Comparison of ENCODE assay signal across 22 cellular contexts in the genomic region with DNA sequence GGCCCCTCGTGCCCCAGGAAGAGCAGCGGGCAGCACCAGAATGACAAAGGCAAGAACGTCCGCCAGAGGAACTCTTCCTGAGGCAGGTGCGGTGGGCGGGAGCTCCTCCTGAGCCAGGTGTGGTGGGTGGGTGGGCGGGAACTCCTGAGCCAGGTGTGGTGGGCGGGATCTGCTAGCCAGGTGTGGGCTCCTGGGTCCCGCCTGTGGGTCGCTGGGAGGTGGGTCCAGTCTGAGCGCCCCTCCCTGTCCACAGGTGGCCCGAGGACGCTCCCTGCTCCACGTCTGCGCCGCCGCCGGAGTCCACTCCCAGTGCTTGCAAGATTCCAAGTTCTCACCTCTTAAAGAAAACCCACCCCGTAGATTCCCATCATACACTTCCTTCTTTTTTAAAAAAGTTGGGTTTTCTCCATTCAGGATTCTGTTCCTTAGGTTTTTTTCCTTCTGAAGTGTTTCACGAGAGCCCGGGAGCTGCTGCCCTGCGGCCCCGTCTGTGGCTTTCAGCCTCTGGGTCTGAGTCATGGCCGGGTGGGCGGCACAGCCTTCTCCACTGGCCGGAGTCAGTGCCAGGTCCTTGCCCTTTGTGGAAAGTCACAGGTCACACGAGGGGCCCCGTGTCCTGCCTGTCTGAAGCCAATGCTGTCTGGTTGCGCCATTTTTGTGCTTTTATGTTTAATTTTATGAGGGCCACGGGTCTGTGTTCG. TPM values are rescaled to one million over a fixed set of nuclear protein-coding genes. Genes with fewer than 3 reads are reported as not detected.
A peak's percentile ranks its signal among the peaks of the same experiment; 100 is the strongest.
DNase-seq lines count a peak whose midpoint lies in the region; ATAC-seq, FAIRE-seq and TF ChIP-seq lines count a peak whose summit lies in the region.
"Had no signal": no experiment of that assay in that cellular context is flagged by ENCODE, and none has a peak within 500 bp of the region (broad histone marks: within the 10 kb centered on the region; RNA-seq: fewer than 3 reads in every experiment).

No MANE protein-coding gene starts in this region.

- no peak for DNase-seq in Caco-2
- peak; percentile 86 for DNase-seq in M059J (ENCODE audit: low read depth)
- no peak for DNase-seq in GM12878 (ENCODE audit: low read depth, low spot score)
- peak; percentile 72 for DNase-seq in mesenchymal stem cell
- DNase-seq in NCI-H446 (lab: John Stamatoyannopoulos, UW) = no peak
- DNase-seq in activated CD8-positive, alpha-beta memory T cell treated with anti-CD3 and anti-CD28 coated beads, Interleukin-2, amount 10 ng/mL, durations not matched to agents 7 days and 5 days = no peak
- DNase-seq in inferior parietal cortex (ENCODE audit: extremely low spot score) = no peak
- DNase-seq: activated CD4-positive, alpha-beta T cell treated with anti-CD3 and anti-CD28 coated beads, Interleukin-2, amount 10 ng/mL, durations not matched to agents 7 days and 5 days; glutamatergic neuron; naive B cell; NCI-H2081; NCI-H526; Peyer's patch; thyroid gland had no signal

- H3K79me2 ChIP-seq in GM12878 (ENCODE audit: control insufficient read depth, insufficient read depth, low read length) = peaks cover 15% of the 10 kb centered on the region

- H3K4me2 ChIP-seq in GM12878 (ENCODE audit: control insufficient read depth, insufficient read depth) = no peak overlapping the region
- no peak overlapping the region for H3K4me2 ChIP-seq in mesenchymal stem cell (ENCODE audit: low read length, poor library complexity, severe bottlenecking)
- H3K4me2 ChIP-seq: BLaER1 had no signal

- H3K14ac ChIP-seq in mesenchymal stem cell (ENCODE audit: low read length in 2 of 2) = no peak overlapping the region

- H3K4ac ChIP-seq in mesenchymal stem cell (ENCODE audit: low read depth in 1 of 2, low read length in 2 of 2) = no peak overlapping the region

- peaks cover 59% of the 10 kb centered on the region for H3K36me3 Mint-ChIP-seq in Caco-2 (ENCODE audit: insufficient read depth, unreplicated experiment)
- no peaks in the 10 kb centered on the region for H3K36me3 Mint-ChIP-seq in activated CD8-positive, alpha-beta memory T cell treated with anti-CD3 and anti-CD28 coated beads, Interleukin-2, amount 10 ng/mL, durations not matched to agents 7 days and 5 days
- H3K36me3 Mint-ChIP-seq: naive B cell had no signal

- H4K8ac ChIP-seq in mesenchymal stem cell (ENCODE audit: low read length) = no peak overlapping the region

- H3K4me1 ChIP-seq in Caco-2 (no peaks in the 10 kb centered on the region), GM12878 (ENCODE audit: control insufficient read depth, insufficient read depth, low read length) (no peaks in the 10 kb centered on the region), mesenchymal stem cell (ENCODE audit: control insufficient read depth, insufficient read depth, low read depth, low read length) (peaks cover 71% of the 10 kb centered on the region)
- H3K4me1 ChIP-seq: ascending aorta, pancreas, thyroid gland had no signal

- intact Hi-C loops in Caco-2 (cut with micrococcal nuclease; ENCODE audit: unreplicated experiment) (no loop called here), GM12878 (cut with micrococcal nuclease; ENCODE audit: unreplicated experiment) (no loop called here)

- H3K4me3 ChIP-seq in Caco-2 (ENCODE audit: low read depth, low read length) (no peak overlapping the region), GM12878 (no peak overlapping the region), mesenchymal stem cell (ENCODE audit: insufficient read depth in 1 of 2, low read depth in 1 of 2, low read length in 2 of 2) (no peak overlapping the region)
- H3K4me3 ChIP-seq: ascending aorta, BLaER1, coronary artery, lung, pancreas, Peyer's patch, skin epidermis, thyroid gland had no signal

- no peak overlapping the region for H2BK12ac ChIP-seq in mesenchymal stem cell (ENCODE audit: low read length in 2 of 2)

- no peak overlapping the region for H3K18ac ChIP-seq in mesenchymal stem cell (ENCODE audit: low read depth in 1 of 2, low read length in 2 of 2)

- H3K4me3 Mint-ChIP-seq in Caco-2 (ENCODE audit: unreplicated experiment) = no peak overlapping the region
- H3K4me3 Mint-ChIP-seq in activated CD8-positive, alpha-beta memory T cell treated with anti-CD3 and anti-CD28 coated beads, Interleukin-2, amount 10 ng/mL, durations not matched to agents 7 days and 5 days = no peak overlapping the region
- H3K4me3 Mint-ChIP-seq: activated CD4-positive, alpha-beta T cell treated with anti-CD3 and anti-CD28 coated beads, Interleukin-2, amount 10 ng/mL, durations not matched to agents 7 days and 5 days; naive B cell had no signal

- CTCF ChIA-PET in Caco-2 (lab: Charles Lee) (interaction anchor here (0.6 kb wide), 1 partner anchor 22 kb away, joined by 3 read pairs; no protein-coding TSS in a partner anchor), GM12878 (lab: Yijun Ruan, JAX) (no interaction called here)
- CTCF ChIA-PET in activated CD8-positive, alpha-beta memory T cell treated with anti-CD3 and anti-CD28 coated beads, Interleukin-2, amount 10 ng/mL, durations not matched to agents 7 days and 5 days (lab: Charles Lee) = interaction anchor here (2.8 kb wide), 1 partner anchor 42 kb away, joined by 10 read pairs; no protein-coding TSS in a partner anchor

- ATAC-seq in GM12878 (no peak), HG02870 (IDR thresholded peaks at IDR 0.05; ENCODE audit: unreplicated experiment) (no peak)
- no peak for ATAC-seq in activated CD8-positive, alpha-beta memory T cell treated with anti-CD3 and anti-CD28 coated beads, Interleukin-2, amount 10 ng/mL, durations not matched to agents 7 days and 5 days
- ATAC-seq: pancreas had no signal

- TF ChIP-seq CTCF in Caco-2 (IDR thresholded peaks at IDR 0.05; ENCODE audit: insufficient read depth in 1 of 2, low read depth in 1 of 2, low read length in 1 of 2, severe bottlenecking in 1 of 2, unreplicated experiment in 1 of 2) (no peak), GM12878 (IDR thresholded peaks at IDR 0.05 in 2 of 3, conservative IDR thresholded peaks at IDR 0.05 in 1 of 3; ENCODE audit: control insufficient read depth in 2 of 3, extremely low read depth in 1 of 3, insufficient read depth in 1 of 3, low read depth in 3 of 3, low read length in 3 of 3) (no peak)

- in situ Hi-C loops in GM12878 (cut with MboI) = no loop called here

- no peaks in the 10 kb centered on the region for H4K20me1 ChIP-seq in GM12878 (ENCODE audit: control insufficient read depth, insufficient read depth)

- no peak overlapping the region for H4K91ac ChIP-seq in mesenchymal stem cell (ENCODE audit: low read length)

- no peak for FAIRE-seq in GM12878 (lab: Jason Lieb, UNC)
- FAIRE-seq: endothelial cell of umbilical vein, pancreas had no signal

- H3K27ac ChIP-seq in GM12878 (ENCODE audit: control insufficient read depth, insufficient read depth) (no peak overlapping the region), mesenchymal stem cell (ENCODE audit: low read length, poor library complexity, severe bottlenecking) (no peak overlapping the region)
- H3K27ac ChIP-seq: ascending aorta, BLaER1, coronary artery, pancreas, Peyer's patch, skin epidermis, thyroid gland had no signal

- H2AK5ac ChIP-seq in mesenchymal stem cell (ENCODE audit: low read length, severe bottlenecking) = no peak overlapping the region

- H2BK5ac ChIP-seq in mesenchymal stem cell (ENCODE audit: low read depth, low read length, poor library complexity, severe bottlenecking) = no peak overlapping the region

- H3K27me3 ChIP-seq in Caco-2 (replicated peaks; ENCODE audit: control insufficient read depth, insufficient read depth, low read length) (no peaks in the 10 kb centered on the region), GM12878 (replicated peaks in 1 of 2; ENCODE audit: control insufficient read depth in 2 of 2, insufficient read depth in 2 of 2, low read length in 1 of 2) (no peaks in the 10 kb centered on the region), mesenchymal stem cell (ENCODE audit: control insufficient read depth in 1 of 2, insufficient read depth in 1 of 2, low read length in 2 of 2) (no peaks in the 10 kb centered on the region)
- H3K27me3 ChIP-seq: ascending aorta, pancreas, Peyer's patch, thyroid gland had no signal

- WGBS in GM12878 (ENCODE audit: insufficient coverage, insufficient replicate concordance, low lambda C conversion rate, missing lambda C conversion rate) = 76% methylated on average over 31 of the region's 31 CpGs
- WGBS in mesenchymal stem cell = 83% methylated on average over 29 of the region's 31 CpGs

- H3K9ac ChIP-seq in GM12878 (ENCODE audit: control insufficient read depth, insufficient read depth, low read length) (no peak overlapping the region), mesenchymal stem cell (ENCODE audit: low read length) (no peak overlapping the region)
- H3K9ac ChIP-seq: BLaER1 had no signal

- SMC1A ChIA-PET in GM12878 (lab: Charles Lee; ENCODE audit: uncharacterized antibody, unreplicated experiment) = no interaction called here

- no peak for TF ChIP-seq EP300 in GM12878 (IDR thresholded peaks at IDR 0.05; ENCODE audit: borderline replicate concordance in 1 of 2, control insufficient read depth in 1 of 2, low read depth in 2 of 2, low read length in 2 of 2)

- no peaks in the 10 kb centered on the region for H3K9me3 ChIP-seq in Caco-2
- H3K9me3 ChIP-seq in GM12878 (replicated peaks; ENCODE audit: control insufficient read depth, insufficient read depth, low read length) = no peaks in the 10 kb centered on the region
- no peaks in the 10 kb centered on the region for H3K9me3 ChIP-seq in mesenchymal stem cell (ENCODE audit: control insufficient read depth, low read length)
- H3K9me3 ChIP-seq: ascending aorta, BLaER1, pancreas, Peyer's patch, thyroid gland had no signal

- H3K9me3 Mint-ChIP-seq in Caco-2 (ENCODE audit: unreplicated experiment) = no peaks in the 10 kb centered on the region
- no peaks in the 10 kb centered on the region for H3K9me3 Mint-ChIP-seq in activated CD8-positive, alpha-beta memory T cell treated with anti-CD3 and anti-CD28 coated beads, Interleukin-2, amount 10 ng/mL, durations not matched to agents 7 days and 5 days (ENCODE audit: low read depth)
- H3K9me3 Mint-ChIP-seq: activated CD4-positive, alpha-beta T cell treated with anti-CD3 and anti-CD28 coated beads, Interleukin-2, amount 10 ng/mL, durations not matched to agents 7 days and 5 days; naive B cell had no signal

- no peaks in the 10 kb centered on the region for H3K36me3 ChIP-seq in Caco-2 (ENCODE audit: control insufficient read depth, insufficient read depth, low read length)
- H3K36me3 ChIP-seq in GM12878 (ENCODE audit: control insufficient read depth in 2 of 2, insufficient read depth in 2 of 2, low read length in 1 of 2) = peaks cover 0 to 41% of the 10 kb centered on the region in 2 experiments; a peak in 3 of 4 replicates
- H3K36me3 ChIP-seq in mesenchymal stem cell (ENCODE audit: control insufficient read depth in 1 of 2, insufficient read depth in 2 of 2, low read depth in 1 of 2, low read length in 2 of 2) = peaks cover 28 to 70% of the 10 kb centered on the region in 2 experiments

- TF ChIP-seq RAD21 in GM12878 (IDR thresholded peaks at IDR 0.05; ENCODE audit: insufficient read depth, low read depth, low read length) = no peak

- H2BK120ac ChIP-seq in mesenchymal stem cell (ENCODE audit: low read depth, low read length) = no peak overlapping the region

- no peak for TF ChIP-seq POLR2A in GM12878 (IDR thresholded peaks at IDR 0.05; ENCODE audit: low read depth, low read length)

- no peak overlapping the region for H3K27ac Mint-ChIP-seq in Caco-2 (ENCODE audit: unreplicated experiment)
- no peak overlapping the region for H3K27ac Mint-ChIP-seq in activated CD8-positive, alpha-beta memory T cell treated with anti-CD3 and anti-CD28 coated beads, Interleukin-2, amount 10 ng/mL, durations not matched to agents 7 days and 5 days
- H3K27ac Mint-ChIP-seq: activated CD4-positive, alpha-beta T cell treated with anti-CD3 and anti-CD28 coated beads, Interleukin-2, amount 10 ng/mL, durations not matched to agents 7 days and 5 days had no signal

- H3K27me3 Mint-ChIP-seq in Caco-2 (ENCODE audit: insufficient read depth, unreplicated experiment) = no peaks in the 10 kb centered on the region
- peaks cover 3% of the 10 kb centered on the region for H3K27me3 Mint-ChIP-seq in activated CD8-positive, alpha-beta memory T cell treated with anti-CD3 and anti-CD28 coated beads, Interleukin-2, amount 10 ng/mL, durations not matched to agents 7 days and 5 days
- H3K27me3 Mint-ChIP-seq: activated CD4-positive, alpha-beta T cell treated with anti-CD3 and anti-CD28 coated beads, Interleukin-2, amount 10 ng/mL, durations not matched to agents 7 days and 5 days had no signal

- H3K23ac ChIP-seq in mesenchymal stem cell (ENCODE audit: low read length in 2 of 2) = no peak overlapping the region

- H2BK15ac ChIP-seq in mesenchymal stem cell (ENCODE audit: low read depth, poor library complexity, severe bottlenecking) = no peak overlapping the region

- H3K79me1 ChIP-seq in mesenchymal stem cell (replicated peaks; ENCODE audit: low read length, poor library complexity, severe bottlenecking) = peaks cover 19% of the 10 kb centered on the region

- RAD21 ChIA-PET in GM12878 (lab: Charles Lee; ENCODE audit: unreplicated experiment) = no interaction called here

- no peaks in the 10 kb centered on the region for H3K4me1 Mint-ChIP-seq in Caco-2 (ENCODE audit: low read depth, unreplicated experiment)
- no peaks in the 10 kb centered on the region for H3K4me1 Mint-ChIP-seq in activated CD8-positive, alpha-beta memory T cell treated with anti-CD3 and anti-CD28 coated beads, Interleukin-2, amount 10 ng/mL, durations not matched to agents 7 days and 5 days

- H2AFZ ChIP-seq in GM12878 (ENCODE audit: control insufficient read depth, low read depth, low read length) (no peak overlapping the region), mesenchymal stem cell (ENCODE audit: low read depth, low read length) (no peak overlapping the region)

- POLR2A ChIA-PET in Caco-2 (lab: Charles Lee) = no interaction called here
- POLR2A ChIA-PET in GM12878 (lab: Charles Lee) = no interaction called here

- BruUV-seq in Caco-2 (replicated peaks; lab: Mats Ljungman, UMichigan) = TSS peak; percentile 99
- BruUV-seq in GM12878 (replicated peaks; lab: Mats Ljungman, UMichigan) = TSS peak; percentile 94

RNA-seq across cellular contexts. Expression of gene HCN2, which starts 7.0 kb away (rescaled TPM):
- total RNA-seq in Caco-2 (2022) (2.7 and 3.9 TPM in 2 replicates), GM12878 (2014; rRNA removed) (0.11 TPM in 1 of 2 replicates, not detected in the other), GM12878 (2014; rRNA removed; fragmentation: Illumina TruSeq; extraction: Trizol) (0.04 TPM in 1 of 2 replicates, not detected in the other), GM12878 (2021) (0.45 and 0.54 TPM in 2 replicates)
- total RNA-seq in M059J (2014; rRNA removed; shearing (Covaris generic)) = 0.42 and 1.4 TPM in 2 replicates
- 0.12 TPM in 1 of 2 replicates, not detected in the other for total RNA-seq in GM12878 (2013; cell fraction: nucleolus; rRNA removed)
- polyA plus RNA-seq in GM12878 (2011; ENCODE audit: low read depth) = 0.17 TPM
- polyA plus RNA-seq in GM12878 (2011; rRNA removed) (0.05 TPM in 1 of 2 replicates, not detected in the other), GM12878 (2014; fragmentation: Illumina TruSeq; extraction: Trizol) (0.01 TPM in 1 of 2 replicates, not detected in the other), GM12878 (2014; fragmentation: Nextera tagmentation; extraction: Ambion mirVana) (not detected), GM12878 (2014; rRNA removed) (0.09 and 0.13 TPM in 2 replicates), GM12878 (2016; fragmentation: Nextera tagmentation; extraction: Ambion mirVana) (not detected)
- polyA plus RNA-seq in GM12878 (2011; cell fraction: cytosol; rRNA removed) = 0.03 and 0.10 TPM in 2 replicates
- 0.34 and 0.51 TPM in 2 replicates for polyA plus RNA-seq in GM12878 (2011; cell fraction: nucleus; rRNA removed)
- polyA plus RNA-seq in GM12878 (2012) = 0.41 and 0.77 TPM in 2 replicates
- not detected in 2 replicates for polyA minus RNA-seq in GM12878 (2011; rRNA and poly(A)+ RNA removed)
- polyA minus RNA-seq in GM12878 (2011; cell fraction: cytosol; rRNA and poly(A)+ RNA removed) = not detected in 2 replicates
- 0.12 TPM in 1 of 2 replicates, not detected in the other for polyA minus RNA-seq in GM12878 (2011; cell fraction: nucleus; rRNA and poly(A)+ RNA removed)
- 2.0 TPM for polyA plus RNA-seq in mesenchymal stem cell (2013, experiment 1 of 2)
- 2.1 TPM for polyA plus RNA-seq in mesenchymal stem cell (2013, experiment 2 of 2)
- total RNA-seq in activated CD8-positive, alpha-beta memory T cell treated with anti-CD3 and anti-CD28 coated beads, Interleukin-2, amount 10 ng/mL, durations not matched to agents 7 days and 5 days = under 1 TPM; 0.67 to 0.75 TPM
- total RNA-seq: ascending aorta, Peyer's patch, thyroid gland had no signal

RNA-seq across cellular contexts. Expression of gene BSG, which starts 10.3 kb away (rescaled TPM):
- total RNA-seq in Caco-2 (2022) = 618 and 656 TPM in 2 replicates
- total RNA-seq in M059J (2014; rRNA removed; shearing (Covaris generic)) = 961 and 1,106 TPM in 2 replicates
- 235 and 258 TPM in 2 replicates for total RNA-seq in GM12878 (2013; cell fraction: nucleolus; rRNA removed)
- 209 and 247 TPM in 2 replicates for total RNA-seq in GM12878 (2014; rRNA removed)
- 53.5 and 64.8 TPM in 2 replicates for total RNA-seq in GM12878 (2014; rRNA removed; fragmentation: Illumina TruSeq; extraction: Trizol)
- total RNA-seq in GM12878 (2021) = 244 and 253 TPM in 2 replicates
- 54.3 TPM for polyA plus RNA-seq in GM12878 (2011; ENCODE audit: low read depth)
- 66.3 and 248 TPM in 2 replicates for polyA plus RNA-seq in GM12878 (2011; rRNA removed)
- 257 and 342 TPM in 2 replicates for polyA plus RNA-seq in GM12878 (2011; cell fraction: cytosol; rRNA removed)
- polyA plus RNA-seq in GM12878 (2011; cell fraction: nucleus; rRNA removed) = 260 and 337 TPM in 2 replicates
- polyA plus RNA-seq in GM12878 (2012) = 173 and 195 TPM in 2 replicates
- polyA plus RNA-seq in GM12878 (2014; fragmentation: Illumina TruSeq; extraction: Trizol) = 22.1 and 60.8 TPM in 2 replicates
- 1 to 10 TPM; 2.8 to 9.5 TPM for polyA plus RNA-seq in GM12878 (2014; fragmentation: Nextera tagmentation; extraction: Ambion mirVana)
- 151 and 202 TPM in 2 replicates for polyA plus RNA-seq in GM12878 (2014; rRNA removed)
- 100 to 1,000 TPM; 288 to 297 TPM for polyA plus RNA-seq in GM12878 (2016; fragmentation: Nextera tagmentation; extraction: Ambion mirVana)
- polyA minus RNA-seq in GM12878 (2011; rRNA and poly(A)+ RNA removed) = 137 and 184 TPM in 2 replicates
- 137 and 151 TPM in 2 replicates for polyA minus RNA-seq in GM12878 (2011; cell fraction: cytosol; rRNA and poly(A)+ RNA removed)
- polyA minus RNA-seq in GM12878 (2011; cell fraction: nucleus; rRNA and poly(A)+ RNA removed) = 45.3 and 89.1 TPM in 2 replicates
- 617 TPM for polyA plus RNA-seq in mesenchymal stem cell (2013, experiment 1 of 2)
- 607 TPM for polyA plus RNA-seq in mesenchymal stem cell (2013, experiment 2 of 2)
- total RNA-seq in activated CD8-positive, alpha-beta memory T cell treated with anti-CD3 and anti-CD28 coated beads, Interleukin-2, amount 10 ng/mL, durations not matched to agents 7 days and 5 days = 100 to 1,000 TPM; 206 to 225 TPM

RNA-seq across cellular contexts. Expression of gene GZMM, which starts 38.8 kb away (rescaled TPM):
- total RNA-seq in Caco-2 (2022) (0.35 TPM in 1 of 2 replicates, not detected in the other), GM12878 (2014; rRNA removed) (not detected in 2 replicates), GM12878 (2014; rRNA removed; fragmentation: Illumina TruSeq; extraction: Trizol) (not detected in 2 replicates), GM12878 (2021) (0.23 TPM in 1 of 2 replicates, not detected in the other)
- total RNA-seq in M059J (2014; rRNA removed; shearing (Covaris generic)) = 0.84 and 1.6 TPM in 2 replicates
- total RNA-seq in GM12878 (2013; cell fraction: nucleolus; rRNA removed) = not detected in 2 replicates
- polyA plus RNA-seq in GM12878 (2011; ENCODE audit: low read depth) = not detected
- polyA plus RNA-seq in GM12878 (2011; rRNA removed) (0.24 and 0.48 TPM in 2 replicates), GM12878 (2014; fragmentation: Illumina TruSeq; extraction: Trizol) (not detected in 2 replicates), GM12878 (2014; fragmentation: Nextera tagmentation; extraction: Ambion mirVana) (not detected), GM12878 (2014; rRNA removed) (0.09 TPM in 2 replicates), GM12878 (2016; fragmentation: Nextera tagmentation; extraction: Ambion mirVana) (not detected)
- 1.4 and 1.6 TPM in 2 replicates for polyA plus RNA-seq in GM12878 (2011; cell fraction: cytosol; rRNA removed)
- 0.51 and 1.8 TPM in 2 replicates for polyA plus RNA-seq in GM12878 (2011; cell fraction: nucleus; rRNA removed)
- not detected in 2 replicates for polyA plus RNA-seq in GM12878 (2012)
- 0.98 TPM in 1 of 2 replicates, not detected in the other for polyA minus RNA-seq in GM12878 (2011; rRNA and poly(A)+ RNA removed)
- polyA minus RNA-seq in GM12878 (2011; cell fraction: cytosol; rRNA and poly(A)+ RNA removed) = not detected in 2 replicates
- not detected in 2 replicates for polyA minus RNA-seq in GM12878 (2011; cell fraction: nucleus; rRNA and poly(A)+ RNA removed)
- not detected for polyA plus RNA-seq in mesenchymal stem cell (2013, experiment 1 of 2)
- 0.07 TPM for polyA plus RNA-seq in mesenchymal stem cell (2013, experiment 2 of 2)
- 10 to 100 TPM; 46.9 to 76.3 TPM for total RNA-seq in activated CD8-positive, alpha-beta memory T cell treated with anti-CD3 and anti-CD28 coated beads, Interleukin-2, amount 10 ng/mL, durations not matched to agents 7 days and 5 days
- total RNA-seq: ascending aorta, endothelial cell of umbilical vein had no signal
- polyA plus RNA-seq: endothelial cell of umbilical vein had no signal

RNA-seq across cellular contexts. Expression of gene POLRMT, which starts 50.7 kb away (rescaled TPM):
- total RNA-seq in Caco-2 (2022) (93.3 and 95.8 TPM in 2 replicates), GM12878 (2014; rRNA removed) (36.5 and 42.8 TPM in 2 replicates), GM12878 (2014; rRNA removed; fragmentation: Illumina TruSeq; extraction: Trizol) (22.0 and 22.8 TPM in 2 replicates), GM12878 (2021) (57.6 and 59.8 TPM in 2 replicates)
- total RNA-seq in M059J (2014; rRNA removed; shearing (Covaris generic)) = 16.4 and 25.5 TPM in 2 replicates
- total RNA-seq in GM12878 (2013; cell fraction: nucleolus; rRNA removed) = 47.3 and 62.5 TPM in 2 replicates
- polyA plus RNA-seq in GM12878 (2011; ENCODE audit: low read depth) = 24.6 TPM
- polyA plus RNA-seq in GM12878 (2011; rRNA removed) (16.6 and 54.0 TPM in 2 replicates), GM12878 (2014; fragmentation: Illumina TruSeq; extraction: Trizol) (7.3 and 30.8 TPM in 2 replicates), GM12878 (2014; fragmentation: Nextera tagmentation; extraction: Ambion mirVana) (10 to 100 TPM in 1 of 2 experiments, 1 to 10 TPM in 1; 9.9 to 27.9 TPM), GM12878 (2014; rRNA removed) (38.4 and 52.6 TPM in 2 replicates), GM12878 (2016; fragmentation: Nextera tagmentation; extraction: Ambion mirVana) (10 to 100 TPM; 28.1 to 44.7 TPM)
- 27.6 and 50.3 TPM in 2 replicates for polyA plus RNA-seq in GM12878 (2011; cell fraction: cytosol; rRNA removed)
- polyA plus RNA-seq in GM12878 (2011; cell fraction: nucleus; rRNA removed) = 300 and 345 TPM in 2 replicates
- 36.1 and 38.8 TPM in 2 replicates for polyA plus RNA-seq in GM12878 (2012)
- polyA minus RNA-seq in GM12878 (2011; rRNA and poly(A)+ RNA removed) = 91.7 and 110 TPM in 2 replicates
- 33.9 and 39.2 TPM in 2 replicates for polyA minus RNA-seq in GM12878 (2011; cell fraction: cytosol; rRNA and poly(A)+ RNA removed)
- polyA minus RNA-seq in GM12878 (2011; cell fraction: nucleus; rRNA and poly(A)+ RNA removed) = 50.2 and 63.4 TPM in 2 replicates
- polyA plus RNA-seq in mesenchymal stem cell (2013, experiment 1 of 2) = 24.9 TPM
- polyA plus RNA-seq in mesenchymal stem cell (2013, experiment 2 of 2) = 23.7 TPM
- 10 to 100 TPM; 65.0 to 68.1 TPM for total RNA-seq in activated CD8-positive, alpha-beta memory T cell treated with anti-CD3 and anti-CD28 coated beads, Interleukin-2, amount 10 ng/mL, durations not matched to agents 7 days and 5 days

RNA-seq across cellular contexts. Expression of gene CDC34, which starts 51.1 kb away (rescaled TPM):
- total RNA-seq in Caco-2 (2022) (129 and 133 TPM in 2 replicates), GM12878 (2014; rRNA removed) (48.9 and 50.5 TPM in 2 replicates), GM12878 (2014; rRNA removed; fragmentation: Illumina TruSeq; extraction: Trizol) (17.6 and 18.5 TPM in 2 replicates), GM12878 (2021) (41.4 and 41.9 TPM in 2 replicates)
- 50.6 and 57.4 TPM in 2 replicates for total RNA-seq in M059J (2014; rRNA removed; shearing (Covaris generic))
- total RNA-seq in GM12878 (2013; cell fraction: nucleolus; rRNA removed) = 16.2 and 17.0 TPM in 2 replicates
- 7.5 TPM for polyA plus RNA-seq in GM12878 (2011; ENCODE audit: low read depth)
- polyA plus RNA-seq in GM12878 (2011; rRNA removed) (14.6 and 38.5 TPM in 2 replicates), GM12878 (2014; fragmentation: Illumina TruSeq; extraction: Trizol) (5.9 and 14.9 TPM in 2 replicates), GM12878 (2014; fragmentation: Nextera tagmentation; extraction: Ambion mirVana) (1 to 10 TPM in 1 of 2 experiments, under 1 TPM in 1; 0.31 to 1.3 TPM), GM12878 (2014; rRNA removed) (43.8 and 49.3 TPM in 2 replicates), GM12878 (2016; fragmentation: Nextera tagmentation; extraction: Ambion mirVana) (10 to 100 TPM in 1 of 2 experiments, 1 to 10 TPM in 1; 6.9 to 41.1 TPM)
- 36.8 and 52.4 TPM in 2 replicates for polyA plus RNA-seq in GM12878 (2011; cell fraction: cytosol; rRNA removed)
- polyA plus RNA-seq in GM12878 (2011; cell fraction: nucleus; rRNA removed) = 41.4 and 53.6 TPM in 2 replicates
- 22.7 and 23.7 TPM in 2 replicates for polyA plus RNA-seq in GM12878 (2012)
- 10.9 and 19.3 TPM in 2 replicates for polyA minus RNA-seq in GM12878 (2011; rRNA and poly(A)+ RNA removed)
- polyA minus RNA-seq in GM12878 (2011; cell fraction: cytosol; rRNA and poly(A)+ RNA removed) = 11.0 and 15.9 TPM in 2 replicates
- 6.5 and 9.4 TPM in 2 replicates for polyA minus RNA-seq in GM12878 (2011; cell fraction: nucleus; rRNA and poly(A)+ RNA removed)
- 82.8 TPM for polyA plus RNA-seq in mesenchymal stem cell (2013, experiment 1 of 2)
- polyA plus RNA-seq in mesenchymal stem cell (2013, experiment 2 of 2) = 82.0 TPM
- total RNA-seq in activated CD8-positive, alpha-beta memory T cell treated with anti-CD3 and anti-CD28 coated beads, Interleukin-2, amount 10 ng/mL, durations not matched to agents 7 days and 5 days = 10 to 100 TPM; 58.3 to 58.9 TPM

Comparison
In these comparisons a context has a peak if more than half of its experiments do, and no peak if none do; other contexts are left out.
1. DNase-seq: peak in M059J (single experiment) and mesenchymal stem cell (single experiment); none in Caco-2 (0 of 2), GM12878 (single experiment), NCI-H446 (0 of 2), activated CD8-positive, alpha-beta memory T cell treated with anti-CD3 and anti-CD28 coated beads, Interleukin-2, amount 10 ng/mL, durations not matched to agents 7 days and 5 days (single experiment) and inferior parietal cortex (single experiment).
2. RNA of gene GZMM, which starts 38.8 kb away (total RNA-seq): 46.9 to 76.3 TPM in activated CD8-positive, alpha-beta memory T cell treated with anti-CD3 and anti-CD28 coated beads, Interleukin-2, amount 10 ng/mL, durations not matched to agents 7 days and 5 days; 0.84 to 1.6 TPM in M059J, 0.35 TPM in Caco-2 and 0.23 TPM in GM12878; every median in the first group is over 10 times any median in the second.